Comparison of ENCODE assay signal across 16 cellular contexts in genomic region chr19:1474765-1475351, GRCh38. TPM values are rescaled to one million over a fixed set of nuclear protein-coding genes. Genes with fewer than 3 reads are reported as not detected.
DNase-seq lines count a peak whose midpoint lies in the region; ATAC-seq and TF ChIP-seq lines count a peak whose summit lies in the region.
"Had no signal": no experiment of that assay in that cellular context is flagged by ENCODE, and none has a peak within 500 bp of the region (broad histone marks: within the 10 kb centered on the region; RNA-seq: fewer than 3 reads in every experiment).

No MANE protein-coding gene starts in this region.

- H3K27me3 ChIP-seq in CD4-positive, alpha-beta T cell (ENCODE audit: control insufficient read depth, insufficient read depth, low read length), result peaks cover 4% of the 10 kb centered on the region
- H3K27me3 ChIP-seq in GM06990 (replicated peaks; ENCODE audit: control insufficient read depth, insufficient read depth, low read length) (no peaks in the 10 kb centered on the region; the same call in 1 of the 2 replicates), mesenchymal stem cell (ENCODE audit: control insufficient read depth in 1 of 2, insufficient read depth in 1 of 2, low read length in 2 of 2) (peaks cover 24 to 37% of the 10 kb centered on the region in 2 experiments)

- H3K9me3 Mint-ChIP-seq in CD4-positive, alpha-beta T cell, result no peaks in the 10 kb centered on the region
- H3K9me3 Mint-ChIP-seq in WTC11, result no peaks in the 10 kb centered on the region

- no peaks in the 10 kb centered on the region for H3K27me3 Mint-ChIP-seq in CD4-positive, alpha-beta T cell
- H3K27me3 Mint-ChIP-seq in WTC11 (ENCODE audit: low read depth), result peaks cover 28% of the 10 kb centered on the region

- no peak for TF ChIP-seq CTCF in CD4-positive, alpha-beta T cell (IDR thresholded peaks at IDR 0.05)
- TF ChIP-seq CTCF in GM06990 (IDR thresholded peaks at IDR 0.05; ENCODE audit: insufficient read depth, low read length, poor library complexity, severe bottlenecking), result no peak
- no peak for TF ChIP-seq CTCF in WTC11 (IDR thresholded peaks at IDR 0.05)

- H2BK5ac ChIP-seq in mesenchymal stem cell (ENCODE audit: low read depth, low read length, poor library complexity, severe bottlenecking), result no peak overlapping the region

- CTCF ChIA-PET in CD4-positive, alpha-beta T cell (lab: Charles Lee), result no interaction called here
- CTCF ChIA-PET in WTC11 (lab: Charles Lee), result interaction anchor here (1.0 to 2.6 kb wide), 3 partner anchors 9 to 30 kb away, joined by 4 to 16 read pairs (median 15); no protein-coding TSS in a partner anchor

- H3K9ac ChIP-seq in mesenchymal stem cell (ENCODE audit: low read length), result no peak overlapping the region

- no peak overlapping the region for H2BK15ac ChIP-seq in mesenchymal stem cell (ENCODE audit: low read depth, poor library complexity, severe bottlenecking)

- no peak overlapping the region for H3K27ac ChIP-seq in CD4-positive, alpha-beta T cell (ENCODE audit: low read depth, low read length)
- no peak overlapping the region for H3K27ac ChIP-seq in mesenchymal stem cell (ENCODE audit: low read length, poor library complexity, severe bottlenecking)

- POLR2A ChIA-PET in CD4-positive, alpha-beta T cell (lab: Charles Lee), result interaction anchor here (0.7 kb wide), 1 partner anchor 131 kb away, joined by 3 read pairs; no protein-coding TSS in a partner anchor
- POLR2A ChIA-PET in WTC11 (lab: Charles Lee), result interaction anchor here (0.6 kb wide), 1 partner anchor 24 kb away, joined by 3 read pairs; no protein-coding TSS in a partner anchor

- H3K4me2 ChIP-seq in mesenchymal stem cell (ENCODE audit: low read length, poor library complexity, severe bottlenecking), result no peak overlapping the region

- no peaks in the 10 kb centered on the region for H3K9me3 ChIP-seq in CD4-positive, alpha-beta T cell (ENCODE audit: control insufficient read depth, low read length)
- no peaks in the 10 kb centered on the region for H3K9me3 ChIP-seq in mesenchymal stem cell (ENCODE audit: control insufficient read depth, low read length)
- H3K9me3 ChIP-seq: Caco-2 had no signal

- no peak overlapping the region for H2BK120ac ChIP-seq in mesenchymal stem cell (ENCODE audit: low read depth, low read length)

- no peak overlapping the region for H3K23ac ChIP-seq in mesenchymal stem cell (ENCODE audit: low read length in 2 of 2)

- H4K8ac ChIP-seq in mesenchymal stem cell (ENCODE audit: low read length), result peak overlapping the region; percentile 19

- H3K36me3 ChIP-seq in GM06990 (ENCODE audit: control insufficient read depth, insufficient read depth, low read length), result peaks cover 9% of the 10 kb centered on the region
- H3K36me3 ChIP-seq in mesenchymal stem cell (ENCODE audit: control insufficient read depth in 1 of 2, insufficient read depth in 2 of 2, low read depth in 1 of 2, low read length in 2 of 2), result peaks cover 13 to 38% of the 10 kb centered on the region in 2 experiments

- H3K4me3 ChIP-seq in GM06990 (replicated peaks; ENCODE audit: low read depth, low read length) (no peak overlapping the region), mesenchymal stem cell (ENCODE audit: insufficient read depth in 1 of 2, low read depth in 1 of 2, low read length in 2 of 2) (no peak overlapping the region)

- H3K4me3 Mint-ChIP-seq in CD4-positive, alpha-beta T cell, result peak overlapping the region; percentile 20
- H3K4me3 Mint-ChIP-seq in WTC11, result no peak overlapping the region

- H2AFZ ChIP-seq in mesenchymal stem cell (ENCODE audit: low read depth, low read length), result no peak overlapping the region

- H3K36me3 Mint-ChIP-seq in CD4-positive, alpha-beta T cell (ENCODE audit: low read depth), result peaks cover 11% of the 10 kb centered on the region
- H3K36me3 Mint-ChIP-seq in WTC11, result peaks cover 4% of the 10 kb centered on the region

- H2BK12ac ChIP-seq in mesenchymal stem cell (ENCODE audit: low read length in 2 of 2), result no peak overlapping the region

- no peak overlapping the region for H3K14ac ChIP-seq in mesenchymal stem cell (ENCODE audit: low read length in 2 of 2)

- peaks cover 41% of the 10 kb centered on the region for H3K4me1 ChIP-seq in mesenchymal stem cell (ENCODE audit: control insufficient read depth, insufficient read depth, low read depth, low read length)

- 96% methylated on average over 25 of the region's 26 CpGs for WGBS in mesenchymal stem cell

- no peak overlapping the region for H3K27ac Mint-ChIP-seq in CD4-positive, alpha-beta T cell
- H3K27ac Mint-ChIP-seq in WTC11, result no peak overlapping the region

- intact Hi-C loops in CD4-positive, alpha-beta T cell (cut with DNase I, micrococcal nuclease), result loop anchor here in 1 of 2 experiments (5.0 to 10.0 kb wide), 2 partner anchors 37 to 200 kb away; partner anchors contain the start of genes ADAMTSL5 and FAM174C

- H3K79me1 ChIP-seq in mesenchymal stem cell (replicated peaks; ENCODE audit: low read length, poor library complexity, severe bottlenecking), result peaks cover 41% of the 10 kb centered on the region

- ATAC-seq in CD4-positive, alpha-beta T cell (ENCODE audit: poor library complexity), result no peak
- ATAC-seq in WTC11, result no peak

- peaks cover 30% of the 10 kb centered on the region for H3K4me1 Mint-ChIP-seq in CD4-positive, alpha-beta T cell (ENCODE audit: low read depth)
- H3K4me1 Mint-ChIP-seq in WTC11, result peaks cover 12% of the 10 kb centered on the region; the same call in 1 of the 2 replicates

- H3K18ac ChIP-seq in mesenchymal stem cell (ENCODE audit: low read depth in 1 of 2, low read length in 2 of 2), result no peak overlapping the region

- peak in 1 of 10 experiments; percentile 32 for DNase-seq in CD4-positive, alpha-beta T cell
- DNase-seq in GM06990 (ENCODE audit: extremely low read depth, insufficient read length) (peak; percentile 18), WTC11 (ENCODE audit: low spot score) (no peak), mesenchymal stem cell (no peak), T-helper 9 cell (no peak), H4 (ENCODE audit: low spot score) (no peak), DMS79 treated with DMSO at 0.1 percent for 48 hours (lab: John Stamatoyannopoulos, UW) (no peak)
- DNase-seq: Caco-2, DMS153, EL, Kasumi-1, MM.1S, NCI-H1092 treated with DMSO at 0.1 percent for 48 hours, NCI-H2081 treated with DMSO at 0.1 percent for 48 hours, NCI-H510A treated with DMSO at 0.1 percent for 48 hours, SIG-M5 had no signal

- H2AK5ac ChIP-seq in mesenchymal stem cell (ENCODE audit: low read length, severe bottlenecking), result no peak overlapping the region

- no peak overlapping the region for H3K4ac ChIP-seq in mesenchymal stem cell (ENCODE audit: low read depth in 1 of 2, low read length in 2 of 2)

- no peak overlapping the region for H4K91ac ChIP-seq in mesenchymal stem cell (ENCODE audit: low read length)

TF ChIP-seq in WTC11, 78 proteins besides CTCF, POLR2A, EP300 and RAD21:
- TF ChIP-seq PRDM15 (CRISPR knock-in tag; IDR thresholded peaks at IDR 0.05), result 0 out of 2 replicates have a peak, but pooled peaks have one; percentile 40
- no peak for TF ChIP-seq RORB (CRISPR knock-in tag; IDR thresholded peaks at IDR 0.05)

RNA-seq across cellular contexts. Expression of gene C19orf25, which starts 4.2 kb away (rescaled TPM):
- total RNA-seq in CD4-positive, alpha-beta T cell, result 10 to 100 TPM; 14.9 to 15.8 TPM
- 56.5 to 65.7 TPM (median 60.4 TPM) in 3 replicates for total RNA-seq in WTC11 (2021)
- 19.7 TPM for polyA plus RNA-seq in mesenchymal stem cell (2013, experiment 1 of 2)
- 19.4 TPM for polyA plus RNA-seq in mesenchymal stem cell (2013, experiment 2 of 2)
- total RNA-seq in H4 (2014; rRNA removed; shearing (Covaris generic)), result 7.9 and 10.5 TPM in 2 replicates

RNA-seq across cellular contexts. Expression of gene PCSK4, which starts 15.3 kb away (rescaled TPM):
- total RNA-seq in CD4-positive, alpha-beta T cell, result 1 to 10 TPM; 4.2 to 5.2 TPM
- total RNA-seq in WTC11 (2021), result 18.6 to 22.4 TPM (median 21.5 TPM) in 3 replicates
- polyA plus RNA-seq in mesenchymal stem cell (2013, experiment 1 of 2), result 2.0 TPM
- polyA plus RNA-seq in mesenchymal stem cell (2013, experiment 2 of 2), result 1.4 TPM
- total RNA-seq in H4 (2014; rRNA removed; shearing (Covaris generic)), result 0.31 TPM in 1 of 2 replicates, not detected in the other

RNA-seq across cellular contexts. Expression of gene REEP6, which starts 16.1 kb away (rescaled TPM):
- total RNA-seq in CD4-positive, alpha-beta T cell, result 1 to 10 TPM; 2.2 to 2.8 TPM
- total RNA-seq in WTC11 (2021), result 17.0 to 19.5 TPM (median 19.1 TPM) in 3 replicates
- polyA plus RNA-seq in mesenchymal stem cell (2013, experiment 1 of 2), result 3.1 TPM
- 3.7 TPM for polyA plus RNA-seq in mesenchymal stem cell (2013, experiment 2 of 2)
- total RNA-seq in H4 (2014; rRNA removed; shearing (Covaris generic)), result 0.92 and 1.2 TPM in 2 replicates

RNA-seq across cellular contexts. Expression of gene APC2, which starts 24.9 kb away (rescaled TPM):
- total RNA-seq in CD4-positive, alpha-beta T cell, result under 1 TPM; 0.20 to 0.30 TPM
- 1.0 to 1.4 TPM (median 1.1 TPM) in 3 replicates for total RNA-seq in WTC11 (2021)
- polyA plus RNA-seq in mesenchymal stem cell (2013, experiment 1 of 2), result 0.23 TPM
- polyA plus RNA-seq in mesenchymal stem cell (2013, experiment 2 of 2), result 0.23 TPM
- total RNA-seq in H4 (2014; rRNA removed; shearing (Covaris generic)), result 0.02 and 1.5 TPM in 2 replicates

RNA-seq across cellular contexts. Expression of gene RPS15, which starts 36.7 kb away (rescaled TPM):
- total RNA-seq in CD4-positive, alpha-beta T cell, result 1,000 to 10,000 TPM; 2,193 to 2,200 TPM
- 1,932 to 2,169 TPM (median 2,158 TPM) in 3 replicates for total RNA-seq in WTC11 (2021)
- 2,213 TPM for polyA plus RNA-seq in mesenchymal stem cell (2013, experiment 1 of 2)
- polyA plus RNA-seq in mesenchymal stem cell (2013, experiment 2 of 2), result 2,093 TPM
- 1,025 and 1,178 TPM in 2 replicates for total RNA-seq in H4 (2014; rRNA removed; shearing (Covaris generic))
